ENCODE assay signal across 9 cellular contexts in genomic region chr1:240093120-240093961, GRCh38. TPM values are rescaled to one million over a fixed set of nuclear protein-coding genes. Genes with fewer than 3 reads are reported as not detected.
DNase-seq lines count a peak whose midpoint lies in the region; TF ChIP-seq lines count a peak whose summit lies in the region.
"Had no signal": no experiment of that assay in that cellular context is flagged by ENCODE, and none has a peak within 500 bp of the region (broad histone marks: within the 10 kb centered on the region; RNA-seq: fewer than 3 reads in every experiment).

No MANE protein-coding gene starts in this region.

- no peaks in the 10 kb centered on the region for H3K36me3 ChIP-seq in spleen
- H3K36me3 ChIP-seq: neutrophil had no signal

- intact Hi-C loops in spleen (cut with DNase I; ENCODE audit: low total_unique reads) = no loop called here

- H3K9me3 ChIP-seq in spleen = peaks cover 0 to 4% (median 0%) of the 10 kb centered on the region in 8 donors
- H3K9me3 ChIP-seq: neutrophil had no signal

- DNase-seq in DMS53 (lab: John Stamatoyannopoulos, UW) = peak; percentile 63
- DNase-seq in DMS53 treated with DMSO at 0.1 percent for 48 hours (lab: John Stamatoyannopoulos, UW; ENCODE audit: unreplicated experiment) = no peak
- no peak for DNase-seq in spleen
- DNase-seq in effector CD4-positive, alpha-beta T cell = no peak
- DNase-seq in 8988T = no peak
- DNase-seq in NAMALWA (ENCODE audit: low spot score) = no peak

- peaks cover 5 to 26% (median 16%) of the 10 kb centered on the region in 6 donors for H3K4me1 ChIP-seq in spleen

- TF ChIP-seq POLR2A in spleen (IDR thresholded peaks at IDR 0.05) = no peak

- no peak overlapping the region for H3K27ac ChIP-seq in spleen
- H3K27ac ChIP-seq: neutrophil had no signal

- 8 to 20% (median 10%) methylated on average over 25 to 65 of the region's 65 CpGs for WGBS in spleen, 5 donors

- peaks cover 0 to 80% (median 51%) of the 10 kb centered on the region in 7 donors for H3K27me3 ChIP-seq in spleen (replicated peaks in 1 of 7)

- TF ChIP-seq CTCF in WI38 (IDR thresholded peaks at IDR 0.05; ENCODE audit: low read depth, low read length) (no peak), spleen (IDR thresholded peaks at IDR 0.05 in 8 of 11, conservative IDR thresholded peaks at IDR 0.05 in 3 of 11) (no peak)

- H3K4me3 ChIP-seq in WI38 (ENCODE audit: low read depth, low read length) (peak overlapping the region; percentile 88), iPS-11a (ENCODE audit: low read depth, low read length) (peak overlapping the region; percentile 51), spleen (peak overlapping the region in 5 of 8 donors; percentile 7 to 51 (median 18))

RNA-seq across cellular contexts. Expression of gene FMN2, which starts 1.7 kb away (rescaled TPM):
- under 1 TPM in 1 of 7 donors, not detected in 6; 0.13 TPM for total RNA-seq in spleen
- polyA plus RNA-seq in spleen = under 1 TPM; 0.04 to 0.24 (median 0.10) TPM

Comparison
In these comparisons a context has a peak if more than half of its experiments do, and no peak if none do; other contexts are left out.
1. H3K4me3 ChIP-seq: peak in every context shown above with its lines; median percentile 88 in WI38; 51 in iPS-11a; 18 in spleen.